ENCODE assay signal across 15 cellular contexts in genomic region chr6:15338462-15338861, GRCh38.
DNase-seq lines count a peak whose midpoint lies in the region; ATAC-seq and TF ChIP-seq lines count a peak whose summit lies in the region.
"Had no signal": no experiment of that assay in that cellular context is flagged by ENCODE, and none has a peak within 500 bp of the region (broad histone marks: within the 10 kb centered on the region; RNA-seq: fewer than 3 reads in every experiment).

No MANE protein-coding gene starts in this region.

- ATAC-seq in WTC11 (no peak; the same call in 1 of the 2 replicates), memory B cell (ENCODE audit: low read depth) (no peak)

- POLR2A ChIA-PET in WTC11 (lab: Charles Lee), result no interaction called here

- H3K27ac Mint-ChIP-seq in WTC11 (peak overlapping the region; percentile 64; the same call in 1 of the 2 replicates), memory B cell (peak overlapping the region; percentile 21)

- CTCF ChIA-PET in WTC11 (lab: Charles Lee), result interaction anchor here (0.5 to 0.6 kb wide), 2 partner anchors 90 to 108 kb away, joined by 3 to 5 read pairs; no protein-coding TSS in a partner anchor

- peaks cover 92% of the 10 kb centered on the region for H3K79me2 ChIP-seq in hepatocyte

- H3K9me3 ChIP-seq in hepatocyte (ENCODE audit: low read depth), result no peaks in the 10 kb centered on the region

- H3K4me2 ChIP-seq in hepatocyte, result no peak overlapping the region

- H3K36me3 Mint-ChIP-seq in WTC11 (no peaks in the 10 kb centered on the region), memory B cell (no peaks in the 10 kb centered on the region)

- H3K9me3 Mint-ChIP-seq in WTC11 (no peaks in the 10 kb centered on the region), memory B cell (no peaks in the 10 kb centered on the region)
- H3K9me3 Mint-ChIP-seq: activated naive CD4-positive, alpha-beta T cell treated with anti-CD3 and anti-CD28 coated beads, Interleukin-2, amount 10 ng/mL, durations not matched to agents 7 days and 5 days had no signal

- H3K4me1 ChIP-seq in hepatocyte (ENCODE audit: insufficient read depth), result peaks cover 14% of the 10 kb centered on the region

- H3K27ac ChIP-seq in hepatocyte, result no peak overlapping the region

- H3K27me3 Mint-ChIP-seq in WTC11 (ENCODE audit: low read depth) (no peaks in the 10 kb centered on the region), memory B cell (no peaks in the 10 kb centered on the region)
- H3K27me3 Mint-ChIP-seq: activated naive CD4-positive, alpha-beta T cell treated with anti-CD3 and anti-CD28 coated beads, Interleukin-2, amount 10 ng/mL, durations not matched to agents 7 days and 5 days had no signal

- peaks cover 6% of the 10 kb centered on the region for H4K20me1 ChIP-seq in hepatocyte (ENCODE audit: insufficient read depth, poor library complexity, severe bottlenecking)

- DNase-seq in NOMO-1 treated with DMSO at 0.1 percent for 48 hours (lab: John Stamatoyannopoulos, UW; ENCODE audit: unreplicated experiment), result peak; percentile 14
- DNase-seq in NOMO-1 treated with dmso at 0.1 percent for 144 hours (lab: John Stamatoyannopoulos, UW; ENCODE audit: unreplicated experiment), result no peak
- peak; percentile 53 for DNase-seq in MV-4-11 (lab: John Stamatoyannopoulos, UW)
- no peak for DNase-seq in WTC11 (ENCODE audit: low spot score)
- DNase-seq in memory B cell (ENCODE audit: low spot score in 2 of 2), result no peak
- no peak for DNase-seq in GM19238 (ENCODE audit: insufficient read length, low spot score)
- no peak for DNase-seq in hippocampal formation (lab: John Stamatoyannopoulos, UW)
- DNase-seq in hepatocyte (ENCODE audit: low spot score), result no peak
- DNase-seq: 8988T; activated CD8-positive, alpha-beta memory T cell treated with anti-CD3 and anti-CD28 coated beads for 24 hours; activated naive CD4-positive, alpha-beta T cell treated with anti-CD3 and anti-CD28 coated beads, Interleukin-2, amount 10 ng/mL, durations not matched to agents 7 days and 5 days; foreskin fibroblast; NCI-H1417; stimulated activated naive CD4-positive, alpha-beta T cell; T-helper 9 cell had no signal

- no peaks in the 10 kb centered on the region for H3K36me3 ChIP-seq in hepatocyte (replicated peaks; ENCODE audit: insufficient read depth, low read depth)

- WGBS in hepatocyte (ENCODE audit: low lambda C conversion rate, missing lambda C conversion rate), result 75% methylated on average over 1 of the region's 1 CpG

- H3K4me1 Mint-ChIP-seq in WTC11, result peaks cover 94% of the 10 kb centered on the region
- H3K4me1 Mint-ChIP-seq in memory B cell, result peaks cover 62% of the 10 kb centered on the region

- no peak overlapping the region for H3K4me3 Mint-ChIP-seq in WTC11
- no peak overlapping the region for H3K4me3 Mint-ChIP-seq in memory B cell
- H3K4me3 Mint-ChIP-seq: activated naive CD4-positive, alpha-beta T cell treated with anti-CD3 and anti-CD28 coated beads, Interleukin-2, amount 10 ng/mL, durations not matched to agents 7 days and 5 days had no signal

- no peak overlapping the region for H3K4me3 ChIP-seq in hepatocyte

- H3K9me2 ChIP-seq in hepatocyte (replicated peaks; ENCODE audit: insufficient read depth), result no peaks in the 10 kb centered on the region

- TF ChIP-seq CTCF in WTC11 (IDR thresholded peaks at IDR 0.05), result no peak
- no peak for TF ChIP-seq CTCF in hepatocyte (IDR thresholded peaks at IDR 0.05; ENCODE audit: poor library complexity)

- no peaks in the 10 kb centered on the region for H3K27me3 ChIP-seq in hepatocyte

- no peak overlapping the region for H2AFZ ChIP-seq in hepatocyte

TF ChIP-seq in WTC11, 78 proteins besides CTCF, POLR2A, EP300 and RAD21:
- no peak for TF ChIP-seq HMGA2 (CRISPR knock-in tag; IDR thresholded peaks at IDR 0.05)
- no peak for TF ChIP-seq EMX1 (CRISPR knock-in tag; IDR thresholded peaks at IDR 0.05)
- no peak for TF ChIP-seq ATF6 (CRISPR knock-in tag; IDR thresholded peaks at IDR 0.05)
- TF ChIP-seq, protein P1, sequence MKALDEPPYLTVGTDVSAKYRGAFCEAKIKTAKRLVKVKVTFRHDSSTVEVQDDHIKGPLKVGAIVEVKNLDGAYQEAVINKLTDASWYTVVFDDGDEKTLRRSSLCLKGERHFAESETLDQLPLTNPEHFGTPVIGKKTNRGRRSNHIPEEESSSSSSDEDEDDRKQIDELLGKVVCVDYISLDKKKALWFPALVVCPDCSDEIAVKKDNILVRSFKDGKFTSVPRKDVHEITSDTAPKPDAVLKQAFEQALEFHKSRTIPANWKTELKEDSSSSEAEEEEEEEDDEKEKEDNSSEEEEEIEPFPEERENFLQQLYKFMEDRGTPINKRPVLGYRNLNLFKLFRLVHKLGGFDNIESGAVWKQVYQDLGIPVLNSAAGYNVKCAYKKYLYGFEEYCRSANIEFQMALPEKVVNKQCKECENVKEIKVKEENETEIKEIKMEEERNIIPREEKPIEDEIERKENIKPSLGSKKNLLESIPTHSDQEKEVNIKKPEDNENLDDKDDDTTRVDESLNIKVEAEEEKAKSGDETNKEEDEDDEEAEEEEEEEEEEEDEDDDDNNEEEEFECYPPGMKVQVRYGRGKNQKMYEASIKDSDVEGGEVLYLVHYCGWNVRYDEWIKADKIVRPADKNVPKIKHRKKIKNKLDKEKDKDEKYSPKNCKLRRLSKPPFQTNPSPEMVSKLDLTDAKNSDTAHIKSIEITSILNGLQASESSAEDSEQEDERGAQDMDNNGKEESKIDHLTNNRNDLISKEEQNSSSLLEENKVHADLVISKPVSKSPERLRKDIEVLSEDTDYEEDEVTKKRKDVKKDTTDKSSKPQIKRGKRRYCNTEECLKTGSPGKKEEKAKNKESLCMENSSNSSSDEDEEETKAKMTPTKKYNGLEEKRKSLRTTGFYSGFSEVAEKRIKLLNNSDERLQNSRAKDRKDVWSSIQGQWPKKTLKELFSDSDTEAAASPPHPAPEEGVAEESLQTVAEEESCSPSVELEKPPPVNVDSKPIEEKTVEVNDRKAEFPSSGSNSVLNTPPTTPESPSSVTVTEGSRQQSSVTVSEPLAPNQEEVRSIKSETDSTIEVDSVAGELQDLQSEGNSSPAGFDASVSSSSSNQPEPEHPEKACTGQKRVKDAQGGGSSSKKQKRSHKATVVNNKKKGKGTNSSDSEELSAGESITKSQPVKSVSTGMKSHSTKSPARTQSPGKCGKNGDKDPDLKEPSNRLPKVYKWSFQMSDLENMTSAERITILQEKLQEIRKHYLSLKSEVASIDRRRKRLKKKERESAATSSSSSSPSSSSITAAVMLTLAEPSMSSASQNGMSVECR (CRISPR knock-in tag; IDR thresholded peaks at IDR 0.05; ENCODE audit: borderline replicate concordance), result no peak
- TF ChIP-seq PRDM15 (CRISPR knock-in tag; IDR thresholded peaks at IDR 0.05), result no peak
- TF ChIP-seq JAZF1 (CRISPR knock-in tag; IDR thresholded peaks at IDR 0.05), result no peak
- no peak for TF ChIP-seq ZNF671 (CRISPR knock-in tag; IDR thresholded peaks at IDR 0.05)
- no peak for TF ChIP-seq GRHL2 (CRISPR knock-in tag; IDR thresholded peaks at IDR 0.05; ENCODE audit: insufficient replicate concordance, severe bottlenecking)
- TF ChIP-seq MYBL2 (CRISPR knock-in tag; IDR thresholded peaks at IDR 0.05), result no peak

Comparison
In these comparisons a context has a peak if more than half of its experiments do, and no peak if none do; other contexts are left out.
1. DNase-seq: peak in NOMO-1 treated with DMSO at 0.1 percent for 48 hours (single experiment) and MV-4-11 (single experiment); none in NOMO-1 treated with dmso at 0.1 percent for 144 hours (single experiment), WTC11 (single experiment), memory B cell (0 of 2), GM19238 (single experiment), hippocampal formation (0 of 2) and hepatocyte (single experiment).